ENCODE assay signal across 14 cellular contexts in the genomic region with DNA sequence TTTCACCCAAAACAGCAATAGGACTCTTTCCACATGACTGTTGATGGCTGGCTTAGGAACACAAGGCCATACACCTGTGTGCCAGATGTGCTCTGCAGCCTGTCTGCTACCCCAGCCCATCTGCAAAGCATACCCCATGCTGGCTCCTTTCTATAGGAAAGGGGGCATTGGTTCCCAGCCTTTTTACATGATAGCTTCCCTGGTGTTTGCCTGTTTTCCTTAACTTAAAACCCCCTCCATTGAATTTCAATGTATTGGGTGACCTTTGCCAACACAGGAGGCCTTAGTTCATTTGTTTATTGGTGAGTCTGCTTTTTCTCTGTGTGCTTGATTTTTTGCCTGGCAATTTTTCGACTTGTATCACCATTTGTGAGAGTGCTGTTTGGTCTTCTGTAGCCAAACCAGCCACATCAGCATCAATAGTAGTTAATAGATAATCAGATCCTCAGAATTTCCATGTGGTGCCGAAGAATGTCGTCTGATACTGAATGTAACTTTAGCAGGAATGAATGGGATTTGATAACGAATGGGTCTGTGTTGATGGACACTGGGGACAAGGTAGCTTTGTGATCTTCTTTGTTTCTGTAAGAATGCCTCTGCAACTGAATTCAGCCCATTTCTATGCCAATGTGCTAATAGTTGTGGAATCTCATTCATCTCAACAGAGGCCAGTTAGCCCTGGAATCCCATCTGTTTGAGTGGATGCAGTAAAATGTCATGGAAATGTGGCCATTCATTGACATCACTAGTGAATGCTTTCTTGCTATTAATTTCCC.
DNase-seq lines count a peak whose midpoint lies in the region; ATAC-seq and TF ChIP-seq lines count a peak whose summit lies in the region.
"Had no signal": no experiment of that assay in that cellular context is flagged by ENCODE, and none has a peak within 500 bp of the region (broad histone marks: within the 10 kb centered on the region; RNA-seq: fewer than 3 reads in every experiment).

No MANE protein-coding gene starts in this region.

- H3K4me3 ChIP-seq in AG10803 (ENCODE audit: low read length) (no peak overlapping the region), SJSA1 (no peak overlapping the region)
- H3K4me3 ChIP-seq: lung, psoas muscle, SK-N-MC, vagina had no signal

- TF ChIP-seq CTCF in AG10803 (conservative IDR thresholded peaks at IDR 0.05; ENCODE audit: low read length) (no peak), glutamatergic neuron (IDR thresholded peaks at IDR 0.05; ENCODE audit: partially characterized antibody, unreplicated experiment) (no peak), neural crest cell (conservative IDR thresholded peaks at IDR 0.05) (no peak)

- H3K27me3 Mint-ChIP-seq in glutamatergic neuron (ENCODE audit: unreplicated experiment) (peaks cover 1% of the 10 kb centered on the region), neural crest cell (ENCODE audit: low read depth) (no peaks in the 10 kb centered on the region)
- H3K27me3 Mint-ChIP-seq in naive thymus-derived CD8-positive, alpha-beta T cell: no peaks in the 10 kb centered on the region
- H3K27me3 Mint-ChIP-seq: activated B cell treated with CpG ODN at 0.5 μM for 24 hours had no signal

- H3K36me3 Mint-ChIP-seq in glutamatergic neuron (ENCODE audit: unreplicated experiment) (no peaks in the 10 kb centered on the region), neural crest cell (ENCODE audit: low read depth) (no peaks in the 10 kb centered on the region)
- H3K36me3 Mint-ChIP-seq in naive thymus-derived CD8-positive, alpha-beta T cell: no peaks in the 10 kb centered on the region

- no peak overlapping the region for H3K4me3 Mint-ChIP-seq in glutamatergic neuron (ENCODE audit: unreplicated experiment)
- peak overlapping the region; percentile 79 for H3K4me3 Mint-ChIP-seq in neural crest cell
- no peak overlapping the region for H3K4me3 Mint-ChIP-seq in naive thymus-derived CD8-positive, alpha-beta T cell
- H3K4me3 Mint-ChIP-seq: activated B cell treated with CpG ODN at 0.5 μM for 24 hours had no signal

- H3K36me3 ChIP-seq in SJSA1: no peaks in the 10 kb centered on the region
- H3K36me3 ChIP-seq: vagina had no signal

- H3K9me3 ChIP-seq in SJSA1 (replicated peaks): no peaks in the 10 kb centered on the region
- H3K9me3 ChIP-seq: psoas muscle, vagina had no signal

- H3K27me3 ChIP-seq in SJSA1 (replicated peaks): no peaks in the 10 kb centered on the region
- H3K27me3 ChIP-seq: vagina had no signal

- H3K4me1 ChIP-seq in SJSA1 (replicated peaks): peaks cover 45% of the 10 kb centered on the region
- H3K4me1 ChIP-seq: psoas muscle had no signal

- H3K4me1 Mint-ChIP-seq in glutamatergic neuron (ENCODE audit: low read depth, unreplicated experiment) (peaks cover 13% of the 10 kb centered on the region), neural crest cell (peaks cover 83% of the 10 kb centered on the region)
- no peaks in the 10 kb centered on the region for H3K4me1 Mint-ChIP-seq in naive thymus-derived CD8-positive, alpha-beta T cell
- H3K4me1 Mint-ChIP-seq: activated B cell treated with CpG ODN at 0.5 μM for 24 hours had no signal

- H3K27ac Mint-ChIP-seq in glutamatergic neuron (ENCODE audit: unreplicated experiment) (peak overlapping the region; percentile 31), neural crest cell (ENCODE audit: unreplicated experiment) (peak overlapping the region; percentile 96)
- H3K27ac Mint-ChIP-seq in naive thymus-derived CD8-positive, alpha-beta T cell: no peak overlapping the region
- H3K27ac Mint-ChIP-seq: activated B cell treated with CpG ODN at 0.5 μM for 24 hours had no signal

- no peaks in the 10 kb centered on the region for H3K9me3 Mint-ChIP-seq in glutamatergic neuron (ENCODE audit: unreplicated experiment)
- no peaks in the 10 kb centered on the region for H3K9me3 Mint-ChIP-seq in neural crest cell
- peaks cover 0 to 20% (median 5%) of the 10 kb centered on the region in 9 donors for H3K9me3 Mint-ChIP-seq in naive thymus-derived CD8-positive, alpha-beta T cell

- no peak for ATAC-seq in naive thymus-derived CD8-positive, alpha-beta T cell

- POLR2A ChIA-PET in naive thymus-derived CD8-positive, alpha-beta T cell (lab: Charles Lee): no interaction called here

- peak overlapping the region; percentile 97 for H3K27ac ChIP-seq in SJSA1
- H3K27ac ChIP-seq: psoas muscle, SK-N-MC, vagina had no signal

- DNase-seq in AG10803 (ENCODE audit: low read depth): peak; percentile 52
- peak; percentile 42 to 69 for DNase-seq in SJSA1 (ENCODE audit: low read depth in 1 of 2, low spot score in 2 of 2)
- no peak for DNase-seq in glutamatergic neuron
- peak; percentile 8 for DNase-seq in neural crest cell (ENCODE audit: low read depth, low spot score)
- DNase-seq in stimulated activated naive CD4-positive, alpha-beta T cell (lab: John Stamatoyannopoulos, UW): no peak
- no peak for DNase-seq in Kasumi-1 (lab: John Stamatoyannopoulos, UW)
- DNase-seq in naive thymus-derived CD8-positive, alpha-beta T cell: no peak
- DNase-seq in NCI-H2196 treated with DMSO at 0.1 percent for 48 hours (lab: John Stamatoyannopoulos, UW; ENCODE audit: unreplicated experiment): no peak
- DNase-seq: activated B cell treated with CpG ODN at 0.5 μM for 24 hours; activated CD8-positive, alpha-beta memory T cell treated with anti-CD3 and anti-CD28 coated beads, Interleukin-2, amount 50 U/mL, for 48 hours; psoas muscle had no signal

Comparison
In these comparisons a context has a peak if more than half of its experiments do, and no peak if none do; other contexts are left out.
1. DNase-seq: peak in AG10803 (single experiment), SJSA1 (2 of 2) and neural crest cell (single experiment); none in glutamatergic neuron (single experiment), stimulated activated naive CD4-positive, alpha-beta T cell (0 of 6), Kasumi-1 (0 of 2), naive thymus-derived CD8-positive, alpha-beta T cell (0 of 10) and NCI-H2196 treated with DMSO at 0.1 percent for 48 hours (single experiment).
2. H3K27ac Mint-ChIP-seq: peak in glutamatergic neuron (single experiment) and neural crest cell (single experiment); none in naive thymus-derived CD8-positive, alpha-beta T cell (0 of 10).